In the genomic region with DNA sequence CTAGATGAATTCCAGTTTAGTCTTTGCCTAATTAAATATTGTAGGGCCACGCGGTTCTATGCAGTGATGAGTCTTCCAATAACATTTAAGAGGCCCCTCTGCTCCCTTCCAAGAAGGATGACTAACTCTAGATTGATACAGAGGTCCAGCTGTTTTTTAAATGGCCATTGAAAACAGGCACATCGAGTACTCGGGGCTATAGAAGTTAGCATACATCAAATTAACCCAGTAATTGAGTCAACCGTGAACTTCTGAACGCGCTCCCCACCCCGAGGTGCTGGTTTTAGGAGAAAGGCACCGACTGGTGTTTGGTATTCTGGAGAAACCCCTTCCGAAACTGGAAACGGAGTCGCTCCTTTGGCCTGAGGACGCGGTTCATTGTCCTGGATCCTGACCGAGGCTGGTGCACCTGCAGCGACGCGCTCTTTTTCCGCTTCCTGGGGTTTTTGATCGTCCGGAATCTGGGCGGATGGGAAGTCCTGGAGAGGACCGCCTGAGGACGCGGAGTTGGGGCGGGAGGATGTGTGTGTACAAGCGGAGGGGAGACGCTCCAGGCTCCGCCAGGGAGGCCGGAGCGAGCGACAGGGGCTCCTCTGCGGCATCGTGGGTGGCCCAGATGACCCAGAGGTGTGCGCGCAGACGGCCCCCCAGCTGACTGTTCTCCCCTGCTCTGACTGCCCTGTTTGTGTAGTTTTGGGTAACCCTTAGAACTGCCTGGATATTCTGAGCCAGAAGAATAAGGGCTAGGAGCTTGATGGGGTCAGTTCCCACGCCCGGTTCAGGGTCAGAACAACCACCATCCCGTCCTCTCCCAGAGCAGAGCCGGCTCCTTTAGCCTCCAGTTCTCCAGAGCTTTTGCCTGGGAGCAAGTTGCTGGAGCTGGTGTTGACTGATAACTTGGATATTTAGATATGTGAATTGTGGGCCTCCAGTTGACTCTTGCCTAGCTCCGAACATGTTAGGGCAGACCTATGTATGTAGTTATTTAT, we compare ENCODE assay signal across 8 cellular contexts. TPM values are rescaled to one million over a fixed set of nuclear protein-coding genes. Genes with fewer than 3 reads are reported as not detected.
DNase-seq lines count a peak whose midpoint lies in the region; ATAC-seq and TF ChIP-seq lines count a peak whose summit lies in the region.

No MANE protein-coding gene starts in this region.

- no peaks in the 10 kb centered on the region for H3K79me1 ChIP-seq in H9 (ENCODE audit: insufficient read depth, low read depth, low read length, poor library complexity, severe bottlenecking)

- no peaks in the 10 kb centered on the region for H3K36me3 ChIP-seq in effector memory CD4-positive, alpha-beta T cell (ENCODE audit: control insufficient read depth, insufficient read depth, low read length)

- peak overlapping the region; percentile 55 for H3K27ac ChIP-seq in H9 (ENCODE audit: insufficient read length, low read depth, low read length)
- peak overlapping the region; percentile 67 for H3K27ac ChIP-seq in effector memory CD4-positive, alpha-beta T cell (ENCODE audit: insufficient read depth, low read length, poor library complexity, severe bottlenecking)

- H2AK5ac ChIP-seq in H9 (ENCODE audit: insufficient read length, low read length): no peak overlapping the region

- no CpG with 5 or more reads among the region's 42 CpGs for WGBS in H9 (ENCODE audit: extremely low coverage, insufficient read length, low lambda C conversion rate)

- peak overlapping the region; percentile 74 for H3K9ac ChIP-seq in H9 (ENCODE audit: extremely low read depth, insufficient read length, low read length)

- H4K20me1 ChIP-seq in H9 (ENCODE audit: control insufficient read depth, insufficient read depth, insufficient read length): no peaks in the 10 kb centered on the region

- no peak overlapping the region for H2BK5ac ChIP-seq in H9 (ENCODE audit: insufficient read length, low read length)

- H3K9me3 Mint-ChIP-seq in H9: peaks cover 0 to 7% of the 10 kb centered on the region in 2 experiments; a peak in 3 of 5 replicates

- no peaks in the 10 kb centered on the region for H3K4me1 ChIP-seq in H9 (ENCODE audit: insufficient read depth, low read length)
- H3K4me1 ChIP-seq in effector memory CD4-positive, alpha-beta T cell (ENCODE audit: control insufficient read depth, insufficient read depth, low read length, poor library complexity, severe bottlenecking): peaks cover 7% of the 10 kb centered on the region

- DNase-seq in ELF-1 (ENCODE audit: low read depth, low spot score) (peak; percentile 93), H9 (peak; percentile 86), NCI-H128 (lab: John Stamatoyannopoulos, UW; ENCODE audit: unreplicated experiment) (peak; percentile 39), lung microvascular endothelial cell (ENCODE audit: low read depth in 2 of 2) (peak; percentile 71 to 77)
- peak; percentile 17 to 35 for DNase-seq in activated CD4-positive, alpha-beta T cell treated with anti-CD3 and anti-CD28 coated beads, Interleukin-2, amount 50 U/mL, for 4 hours
- peak; percentile 4 to 42 (median 35) for DNase-seq in effector memory CD4-positive, alpha-beta T cell
- peak; percentile 18 to 26 for DNase-seq in stimulated activated CD4-positive, alpha-beta T cell treated with anti-CD3 and anti-CD28 coated beads, Interleukin-4, amount 100 ng/mL, for 48 hours (ENCODE audit: low read depth in 2 of 2)

- no peaks in the 10 kb centered on the region for H3K9me3 ChIP-seq in H9 (ENCODE audit: control insufficient read depth, low read depth, low read length)
- no peaks in the 10 kb centered on the region for H3K9me3 ChIP-seq in effector memory CD4-positive, alpha-beta T cell (ENCODE audit: control insufficient read depth, low read length)

- no peak overlapping the region for H3K56ac ChIP-seq in H9 (ENCODE audit: insufficient read length, low read depth, low read length)

- H2BK120ac ChIP-seq in H9 (ENCODE audit: low read depth, low read length, poor library complexity, severe bottlenecking): no peak overlapping the region

- peaks cover 6% of the 10 kb centered on the region for H3K23me2 ChIP-seq in H9 (ENCODE audit: insufficient read length, low read depth, low read length, poor library complexity, severe bottlenecking)

- H3K23ac ChIP-seq in H9 (ENCODE audit: insufficient read length, low read depth, low read length): no peak overlapping the region

- H3K4me3 Mint-ChIP-seq in H9: peak overlapping the region; percentile 82 to 89

- no peak for ATAC-seq in GM18519 (IDR thresholded peaks at IDR 0.05; ENCODE audit: low FRiP score, unreplicated experiment)

- H3K4ac ChIP-seq in H9 (ENCODE audit: low read depth, low read length): no peak overlapping the region; the same call in 1 of the 2 replicates

- H4K91ac ChIP-seq in H9 (ENCODE audit: insufficient read length, low read depth, low read length): no peak overlapping the region

- no peak overlapping the region for H2BK20ac ChIP-seq in H9 (ENCODE audit: low read depth, low read length, poor library complexity, severe bottlenecking)

- H2AFZ ChIP-seq in H9 (ENCODE audit: low read length): no peak overlapping the region

- peak overlapping the region; percentile 74 for H3K4me2 ChIP-seq in H9 (ENCODE audit: insufficient read depth, insufficient read length, low read length)

- H3K27ac Mint-ChIP-seq in H9: peak overlapping the region; percentile 74 to 98 (median 93); a peak in 6 of 7 replicates

- no peak overlapping the region for H2BK12ac ChIP-seq in H9 (ENCODE audit: insufficient read length, low read depth, low read length)

- no peak overlapping the region for H2BK15ac ChIP-seq in H9 (ENCODE audit: low read depth, low read length)

- peak overlapping the region; percentile 96 for H3K4me3 ChIP-seq in effector memory CD4-positive, alpha-beta T cell (ENCODE audit: insufficient read depth, low read depth, low read length, poor library complexity, severe bottlenecking)

- no peak overlapping the region for H3T11ph ChIP-seq in H9 (ENCODE audit: low read length)

- peaks cover 5% of the 10 kb centered on the region; the same call in 1 of the 2 replicates for H3K79me2 ChIP-seq in H9 (ENCODE audit: insufficient read depth, low read length)

- peaks cover 8 to 14% (median 9%) of the 10 kb centered on the region in 3 experiments; a peak in 6 of 7 replicates for H3K36me3 Mint-ChIP-seq in H9 (ENCODE audit: insufficient read depth in 1 of 3, low read depth in 3 of 3)

- no peak overlapping the region for H4K5ac ChIP-seq in H9 (ENCODE audit: insufficient read length, low read depth, low read length)

- peak overlapping the region; percentile 93; the same call in 1 of the 2 replicates for H3K14ac ChIP-seq in H9 (ENCODE audit: insufficient read depth, low read length)

- no peak overlapping the region for H4K8ac ChIP-seq in H9 (replicated peaks; ENCODE audit: insufficient read length, low read depth, low read length)

- H3K27me3 Mint-ChIP-seq in H9 (ENCODE audit: low read depth): peaks cover 14% of the 10 kb centered on the region

- peak overlapping the region; percentile 81 for H3K18ac ChIP-seq in H9 (ENCODE audit: insufficient read length, low read depth, low read length)

- peaks cover 7 to 11% of the 10 kb centered on the region in 2 experiments for H3K4me1 Mint-ChIP-seq in H9

- H3K27me3 ChIP-seq in H9 (ENCODE audit: insufficient read depth, low read length): no peaks in the 10 kb centered on the region
- H3K27me3 ChIP-seq in effector memory CD4-positive, alpha-beta T cell (replicated peaks; ENCODE audit: control insufficient read depth, insufficient read depth, low read length, poor library complexity, severe bottlenecking): no peaks in the 10 kb centered on the region

- TF ChIP-seq CTCF in H9 (conservative IDR thresholded peaks at IDR 0.05): no peak

RNA-seq across cellular contexts. Expression of gene FAM221A, which starts 0.7 kb away (rescaled TPM):
- 13.4 and 15.0 TPM in 2 replicates for total RNA-seq in H9 (2021)
- 4.1 and 8.1 TPM in 2 replicates for total RNA-seq in lung microvascular endothelial cell

RNA-seq across cellular contexts. Expression of gene STK31, which starts 29.3 kb away (rescaled TPM):
- total RNA-seq in H9 (2021) (0.24 and 0.33 TPM in 2 replicates), lung microvascular endothelial cell (0.20 and 0.22 TPM in 2 replicates)

Comparison
In these comparisons a context has a peak if more than half of its experiments do, and no peak if none do; other contexts are left out.
1. DNase-seq: peak in every context shown above with its lines; median percentile 93 in ELF-1; 86 in H9; 74 in lung microvascular endothelial cell; 39 in NCI-H128; 35 in effector memory CD4-positive, alpha-beta T cell; 26 in activated CD4-positive, alpha-beta T cell treated with anti-CD3 and anti-CD28 coated beads, Interleukin-2, amount 50 U/mL, for 4 hours; 22 in stimulated activated CD4-positive, alpha-beta T cell treated with anti-CD3 and anti-CD28 coated beads, Interleukin-4, amount 100 ng/mL, for 48 hours.